In the genomic region with DNA sequence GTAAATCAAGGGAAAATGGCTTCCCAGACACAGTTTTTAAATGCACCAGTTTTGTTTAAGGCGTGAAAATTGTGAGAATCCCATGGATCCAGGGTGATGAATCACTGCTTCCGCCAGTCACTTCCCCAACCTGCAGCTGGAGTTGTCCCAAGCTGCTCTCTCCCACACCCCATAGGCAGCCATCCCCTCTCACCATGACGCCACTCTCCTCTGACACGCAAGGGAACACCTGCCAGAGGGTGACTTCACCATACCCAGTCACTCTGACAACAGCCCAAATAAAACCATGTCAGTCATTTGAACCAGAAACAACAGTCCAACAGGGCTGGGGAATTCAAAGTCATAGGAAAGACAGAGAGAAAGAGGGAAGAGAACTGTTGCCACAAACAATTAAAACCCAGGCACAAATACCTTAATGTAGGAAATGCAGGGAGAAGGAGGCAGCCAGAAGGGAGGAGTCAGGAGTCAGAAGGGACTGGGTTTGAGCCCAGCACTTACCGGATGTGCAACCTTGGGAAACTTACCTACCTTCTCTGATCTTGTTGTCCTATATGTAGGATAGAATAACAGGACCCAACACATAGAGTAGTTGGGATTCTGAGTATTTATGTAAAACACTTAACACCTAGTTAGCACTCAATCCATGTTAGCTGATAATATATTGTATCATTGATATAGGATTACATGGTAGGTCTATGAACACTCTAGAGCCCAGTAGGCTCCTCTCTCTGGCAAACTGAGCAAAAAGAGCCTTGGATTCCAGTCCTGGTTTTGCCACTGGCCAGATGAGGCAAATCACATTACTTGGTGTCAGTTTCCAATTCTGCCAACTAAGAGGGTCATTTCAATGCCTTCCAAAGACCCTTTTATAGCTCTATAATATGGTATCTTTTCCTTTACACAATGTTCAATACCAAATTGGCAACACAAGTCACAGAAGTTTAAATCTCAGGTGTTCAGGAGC, we compare ENCODE assay signal across 12 cellular contexts.
A peak's percentile ranks its signal among the peaks of the same experiment; 100 is the strongest.
DNase-seq lines count a peak whose midpoint lies in the region; ATAC-seq and TF ChIP-seq lines count a peak whose summit lies in the region.
"Had no signal": no experiment of that assay in that cellular context is flagged by ENCODE, and none has a peak within 500 bp of the region (broad histone marks: within the 10 kb centered on the region; RNA-seq: fewer than 3 reads in every experiment).

No MANE protein-coding gene starts in this region.

- no peak for TF ChIP-seq CTCF in LNCaP clone FGC (IDR thresholded peaks at IDR 0.05; ENCODE audit: control insufficient read depth, extremely low read depth, insufficient read depth)

- no peak overlapping the region for H3K4me3 Mint-ChIP-seq in stimulated activated naive CD8-positive, alpha-beta T cell treated with anti-CD3 and anti-CD28 coated beads, Interleukin-15, amount 100 ng/mL, for 72 hours
- H3K4me3 Mint-ChIP-seq: mesothelial cell of epicardium had no signal

- peaks cover 80% of the 10 kb centered on the region for H3K4me1 Mint-ChIP-seq in stimulated activated naive CD8-positive, alpha-beta T cell treated with anti-CD3 and anti-CD28 coated beads, Interleukin-15, amount 100 ng/mL, for 72 hours
- H3K4me1 Mint-ChIP-seq: mesothelial cell of epicardium had no signal

- peaks cover 36% of the 10 kb centered on the region for H3K4me1 ChIP-seq in iPS-18a (ENCODE audit: control insufficient read depth, low read depth, low read length)

- no peaks in the 10 kb centered on the region for H3K9me3 ChIP-seq in iPS-18a (ENCODE audit: control insufficient read depth, low read depth, low read length)
- H3K9me3 ChIP-seq: Peyer's patch had no signal

- DNase-seq in AG08395 (ENCODE audit: low spot score) (peak; percentile 15), LNCaP clone FGC (ENCODE audit: low read depth) (peak; percentile 3), astrocyte of the hippocampus (ENCODE audit: low read depth, low spot score) (peak; percentile 93), 8988T (no peak)
- DNase-seq in stimulated activated naive CD8-positive, alpha-beta T cell treated with anti-CD3 and anti-CD28 coated beads, Interleukin-15, amount 100 ng/mL, for 72 hours, result no peak
- DNase-seq: dorsolateral prefrontal cortex; stimulated activated CD4-positive, alpha-beta T cell treated with anti-CD3 and anti-CD28 coated beads, Interleukin-4, amount 100 ng/mL, for 24 hours had no signal

- H3K27me3 Mint-ChIP-seq in stimulated activated naive CD8-positive, alpha-beta T cell treated with anti-CD3 and anti-CD28 coated beads, Interleukin-15, amount 100 ng/mL, for 72 hours, result no peaks in the 10 kb centered on the region

- H3K36me3 ChIP-seq in iPS-18a (ENCODE audit: control insufficient read depth, low read depth, low read length), result no peaks in the 10 kb centered on the region
- H3K36me3 ChIP-seq: Peyer's patch had no signal

- ATAC-seq in GM19397 (IDR thresholded peaks at IDR 0.05; ENCODE audit: unreplicated experiment) (no peak), HG03175 (IDR thresholded peaks at IDR 0.05; ENCODE audit: unreplicated experiment) (no peak)
- ATAC-seq in stimulated activated naive CD8-positive, alpha-beta T cell treated with anti-CD3 and anti-CD28 coated beads, Interleukin-15, amount 100 ng/mL, for 72 hours, result no peak

- peak overlapping the region; percentile 51 for H3K27ac ChIP-seq in iPS-18a (ENCODE audit: low read length)
- H3K27ac ChIP-seq: dorsolateral prefrontal cortex, Peyer's patch had no signal

- no peak overlapping the region for H3K27ac Mint-ChIP-seq in stimulated activated naive CD8-positive, alpha-beta T cell treated with anti-CD3 and anti-CD28 coated beads, Interleukin-15, amount 100 ng/mL, for 72 hours
- H3K27ac Mint-ChIP-seq: mesothelial cell of epicardium had no signal

- no peaks in the 10 kb centered on the region for H3K27me3 ChIP-seq in iPS-18a (ENCODE audit: control insufficient read depth, insufficient read depth, low read length)
- H3K27me3 ChIP-seq: dorsolateral prefrontal cortex, Peyer's patch had no signal

- H3K4me3 ChIP-seq in LNCaP clone FGC (ENCODE audit: low read depth, low read length) (no peak overlapping the region), iPS-18a (ENCODE audit: low read length) (peak overlapping the region; percentile 5)
- H3K4me3 ChIP-seq: dorsolateral prefrontal cortex, Peyer's patch had no signal

- peak overlapping the region; percentile 38 for H3K9ac ChIP-seq in iPS-18a (ENCODE audit: low read length)

- H3K9me3 Mint-ChIP-seq in stimulated activated naive CD8-positive, alpha-beta T cell treated with anti-CD3 and anti-CD28 coated beads, Interleukin-15, amount 100 ng/mL, for 72 hours, result peaks cover 0 to 4% of the 10 kb centered on the region in 2 donors
- H3K9me3 Mint-ChIP-seq: mesothelial cell of epicardium had no signal

Comparison
In these comparisons a context has a peak if more than half of its experiments do, and no peak if none do; other contexts are left out.
1. DNase-seq: peak in AG08395 (single experiment), LNCaP clone FGC (single experiment) and astrocyte of the hippocampus (single experiment); none in 8988T (single experiment) and stimulated activated naive CD8-positive, alpha-beta T cell treated with anti-CD3 and anti-CD28 coated beads, Interleukin-15, amount 100 ng/mL, for 72 hours (0 of 2).